Comparison of ENCODE assay signal across 23 cellular contexts in genomic region chr14:24075485-24076301, GRCh38. TPM values are rescaled to one million over a fixed set of nuclear protein-coding genes. Genes with fewer than 3 reads are reported as not detected.
DNase-seq lines count a peak whose midpoint lies in the region; ATAC-seq and TF ChIP-seq lines count a peak whose summit lies in the region.
"Had no signal": no experiment of that assay in that cellular context is flagged by ENCODE, and none has a peak within 500 bp of the region (broad histone marks: within the 10 kb centered on the region; RNA-seq: fewer than 3 reads in every experiment).

No MANE protein-coding gene starts in this region.

- peak overlapping the region; percentile 81 for H3K27ac Mint-ChIP-seq in activated naive CD4-positive, alpha-beta T cell treated with anti-CD3 and anti-CD28 coated beads, Interleukin-2, amount 10 ng/mL, durations not matched to agents 7 days and 5 days
- H3K27ac Mint-ChIP-seq in activated naive CD4-positive, alpha-beta T cell treated with anti-CD3 and anti-CD28 coated beads for 36 hours = no peak overlapping the region
- peak overlapping the region; percentile 55 for H3K27ac Mint-ChIP-seq in activated CD8-positive, alpha-beta T cell treated with anti-CD3 and anti-CD28 coated beads for 36 hours

- peaks cover 11 to 45% (median 44%) of the 10 kb centered on the region in 4 donors for H3K4me1 ChIP-seq in stomach

- 52 to 68% (median 61%) methylated on average over 10 to 11 of the region's 11 CpGs for WGBS in stomach, 5 donors

- no peak for TF ChIP-seq POLR2A in stomach (IDR thresholded peaks at IDR 0.05)

- H3K27me3 ChIP-seq in stomach = peaks cover 0 to 18% (median 0%) of the 10 kb centered on the region in 3 donors
- H3K27me3 ChIP-seq: body of pancreas, upper lobe of left lung had no signal

- DNase-seq in activated naive CD4-positive, alpha-beta T cell treated with anti-CD3 and anti-CD28 coated beads, Interleukin-2, amount 10 ng/mL, durations not matched to agents 7 days and 5 days = peak; percentile 47
- DNase-seq in activated naive CD4-positive, alpha-beta T cell treated with anti-CD3 and anti-CD28 coated beads for 36 hours = no peak
- DNase-seq in activated CD8-positive, alpha-beta T cell treated with anti-CD3 and anti-CD28 coated beads for 36 hours = no peak
- DNase-seq in stomach (peak; percentile 54), NCI-H2081 (lab: John Stamatoyannopoulos, UW) (no peak), epidermal melanocyte (ENCODE audit: insufficient read length, low spot score) (no peak)
- DNase-seq: activated CD4-positive, alpha-beta T cell treated with anti-CD3 and anti-CD28 coated beads for 4 hours; activated effector memory CD4-positive, alpha-beta T cell treated with anti-CD3 and anti-CD28 coated beads, Interleukin-2, amount 50 U/mL, for 16 hours; AML-193; DND-41; effector CD4-positive, alpha-beta T cell; left ventricle myocardium inferior; naive thymus-derived CD8-positive, alpha-beta T cell; NCI-H1048; NCI-H526; stimulated activated CD4-positive, alpha-beta T cell treated with anti-CD3 and anti-CD28 coated beads, Interleukin-1b, Interleukin-23, amount 100 ng/mL, for 48 hours; upper lobe of left lung had no signal

- peaks cover 40% of the 10 kb centered on the region for H3K4me1 Mint-ChIP-seq in activated naive CD4-positive, alpha-beta T cell treated with anti-CD3 and anti-CD28 coated beads, Interleukin-2, amount 10 ng/mL, durations not matched to agents 7 days and 5 days
- peaks cover 12% of the 10 kb centered on the region for H3K4me1 Mint-ChIP-seq in activated naive CD4-positive, alpha-beta T cell treated with anti-CD3 and anti-CD28 coated beads for 36 hours (ENCODE audit: low read depth)
- H3K4me1 Mint-ChIP-seq in activated CD8-positive, alpha-beta T cell treated with anti-CD3 and anti-CD28 coated beads for 36 hours (ENCODE audit: low read depth) = peaks cover 18% of the 10 kb centered on the region

- H3K27me3 Mint-ChIP-seq in activated naive CD4-positive, alpha-beta T cell treated with anti-CD3 and anti-CD28 coated beads, Interleukin-2, amount 10 ng/mL, durations not matched to agents 7 days and 5 days = peaks cover 22% of the 10 kb centered on the region
- H3K27me3 Mint-ChIP-seq in activated naive CD4-positive, alpha-beta T cell treated with anti-CD3 and anti-CD28 coated beads for 36 hours (ENCODE audit: low read depth) = no peaks in the 10 kb centered on the region
- no peaks in the 10 kb centered on the region for H3K27me3 Mint-ChIP-seq in activated CD8-positive, alpha-beta T cell treated with anti-CD3 and anti-CD28 coated beads for 36 hours

- no peaks in the 10 kb centered on the region for H3K9me3 Mint-ChIP-seq in activated naive CD4-positive, alpha-beta T cell treated with anti-CD3 and anti-CD28 coated beads, Interleukin-2, amount 10 ng/mL, durations not matched to agents 7 days and 5 days
- H3K9me3 Mint-ChIP-seq in activated naive CD4-positive, alpha-beta T cell treated with anti-CD3 and anti-CD28 coated beads for 36 hours = no peaks in the 10 kb centered on the region
- H3K9me3 Mint-ChIP-seq in activated CD8-positive, alpha-beta T cell treated with anti-CD3 and anti-CD28 coated beads for 36 hours = no peaks in the 10 kb centered on the region
- H3K9me3 Mint-ChIP-seq: naive thymus-derived CD8-positive, alpha-beta T cell had no signal

- ATAC-seq in GM21723 (IDR thresholded peaks at IDR 0.05; ENCODE audit: unreplicated experiment) (peak; percentile 65), GM19324 (IDR thresholded peaks at IDR 0.05; ENCODE audit: low FRiP score, unreplicated experiment) (no peak)
- no peak for ATAC-seq in activated CD8-positive, alpha-beta T cell treated with anti-CD3 and anti-CD28 coated beads for 36 hours
- ATAC-seq: naive thymus-derived CD8-positive, alpha-beta T cell; Right ventricle myocardium inferior had no signal

- POLR2A ChIA-PET in activated CD8-positive, alpha-beta T cell treated with anti-CD3 and anti-CD28 coated beads for 36 hours (lab: Charles Lee) = interaction anchor here (0.6 to 2.0 kb wide), 4 partner anchors 10 to 19 kb away, joined by 3 to 5 read pairs (median 3); no protein-coding TSS in a partner anchor

- CTCF ChIA-PET in activated naive CD4-positive, alpha-beta T cell treated with anti-CD3 and anti-CD28 coated beads, Interleukin-2, amount 10 ng/mL, durations not matched to agents 7 days and 5 days (lab: Charles Lee) = interaction anchor here (0.7 to 12.4 kb wide), 5 partner anchors 10 to 85 kb away, joined by 3 to 107 read pairs (median 5); partner anchors contain the start of genes IRF9 and PCK2
- CTCF ChIA-PET in activated naive CD4-positive, alpha-beta T cell treated with anti-CD3 and anti-CD28 coated beads for 36 hours (lab: Charles Lee) = interaction anchor here (0.9 to 1.9 kb wide), 3 partner anchors 14 to 17 kb away, joined by 4 to 10 read pairs (median 4); no protein-coding TSS in a partner anchor
- CTCF ChIA-PET in activated CD8-positive, alpha-beta T cell treated with anti-CD3 and anti-CD28 coated beads for 36 hours (lab: Charles Lee) = interaction anchor here (1.1 to 3.0 kb wide), 5 partner anchors 9 to 35 kb away, joined by 4 to 12 read pairs (median 5); no protein-coding TSS in a partner anchor

- TF ChIP-seq EP300 in stomach (IDR thresholded peaks at IDR 0.05) = no peak

- no peak for TF ChIP-seq CTCF in activated CD8-positive, alpha-beta T cell treated with anti-CD3 and anti-CD28 coated beads for 36 hours (IDR thresholded peaks at IDR 0.05)
- TF ChIP-seq CTCF in stomach (IDR thresholded peaks at IDR 0.05) = no peak

- peak overlapping the region; percentile 36 for H3K4me3 Mint-ChIP-seq in activated naive CD4-positive, alpha-beta T cell treated with anti-CD3 and anti-CD28 coated beads, Interleukin-2, amount 10 ng/mL, durations not matched to agents 7 days and 5 days
- H3K4me3 Mint-ChIP-seq in activated naive CD4-positive, alpha-beta T cell treated with anti-CD3 and anti-CD28 coated beads for 36 hours = no peak overlapping the region
- no peak overlapping the region for H3K4me3 Mint-ChIP-seq in activated CD8-positive, alpha-beta T cell treated with anti-CD3 and anti-CD28 coated beads for 36 hours
- H3K4me3 Mint-ChIP-seq: naive thymus-derived CD8-positive, alpha-beta T cell had no signal

- intact Hi-C loops in activated naive CD4-positive, alpha-beta T cell treated with anti-CD3 and anti-CD28 coated beads for 36 hours (cut with micrococcal nuclease) = no loop called here
- intact Hi-C loops in activated CD8-positive, alpha-beta T cell treated with anti-CD3 and anti-CD28 coated beads for 36 hours (cut with micrococcal nuclease) = no loop called here
- intact Hi-C loops in stomach (cut with DNase I; ENCODE audit: low total_unique reads) = no loop called here

- H3K36me3 Mint-ChIP-seq in activated naive CD4-positive, alpha-beta T cell treated with anti-CD3 and anti-CD28 coated beads, Interleukin-2, amount 10 ng/mL, durations not matched to agents 7 days and 5 days = no peaks in the 10 kb centered on the region
- H3K36me3 Mint-ChIP-seq in activated naive CD4-positive, alpha-beta T cell treated with anti-CD3 and anti-CD28 coated beads for 36 hours (ENCODE audit: low read depth) = no peaks in the 10 kb centered on the region
- no peaks in the 10 kb centered on the region for H3K36me3 Mint-ChIP-seq in activated CD8-positive, alpha-beta T cell treated with anti-CD3 and anti-CD28 coated beads for 36 hours (ENCODE audit: low read depth)
- H3K36me3 Mint-ChIP-seq: naive thymus-derived CD8-positive, alpha-beta T cell had no signal

- peak overlapping the region; percentile 32 to 66 (median 50) for H3K27ac ChIP-seq in stomach
- H3K27ac ChIP-seq: left ventricle myocardium inferior, upper lobe of left lung had no signal

- H3K9me3 ChIP-seq in stomach = no peaks in the 10 kb centered on the region
- H3K9me3 ChIP-seq: body of pancreas, left ventricle myocardium inferior, upper lobe of left lung had no signal

- H3K4me3 ChIP-seq in stomach = no peak overlapping the region
- H3K4me3 ChIP-seq: body of pancreas, left ventricle myocardium inferior, upper lobe of left lung had no signal

- H3K36me3 ChIP-seq in stomach = no peaks in the 10 kb centered on the region
- H3K36me3 ChIP-seq: left ventricle myocardium inferior, upper lobe of left lung had no signal

RNA-seq across cellular contexts. Expression of gene CPNE6, which starts 4.3 kb away (rescaled TPM):
- total RNA-seq in activated naive CD4-positive, alpha-beta T cell treated with anti-CD3 and anti-CD28 coated beads for 36 hours = not detected
- total RNA-seq in activated CD8-positive, alpha-beta T cell treated with anti-CD3 and anti-CD28 coated beads for 36 hours = not detected
- not detected for total RNA-seq in stomach
- polyA plus RNA-seq in stomach = under 1 TPM in 2 of 3 donors, not detected in 1; 0.12 to 0.25 TPM
- total RNA-seq: body of pancreas; HT1080; left ventricle myocardium inferior; naive thymus-derived CD8-positive, alpha-beta T cell; renal cortical epithelial cell; Right ventricle myocardium inferior; upper lobe of left lung had no signal
- polyA plus RNA-seq: naive thymus-derived CD8-positive, alpha-beta T cell had no signal

RNA-seq across cellular contexts. Expression of gene PCK2, which starts 18.4 kb away (rescaled TPM):
- 100 to 1,000 TPM; 117 TPM for total RNA-seq in activated naive CD4-positive, alpha-beta T cell treated with anti-CD3 and anti-CD28 coated beads for 36 hours
- 10 to 100 TPM; 90.3 to 93.1 TPM for total RNA-seq in activated CD8-positive, alpha-beta T cell treated with anti-CD3 and anti-CD28 coated beads for 36 hours
- total RNA-seq in stomach = 100 to 1,000 TPM in 1 of 5 donors, 10 to 100 TPM in 1, 1 to 10 TPM in 3; 2.3 to 168 (median 8.4) TPM
- 10 to 100 TPM; 12.3 to 24.0 (median 17.0) TPM for polyA plus RNA-seq in stomach

RNA-seq across cellular contexts. Expression of gene CARMIL3, which starts 23.9 kb away (rescaled TPM):
- under 1 TPM; 0.48 to 0.99 TPM for total RNA-seq in activated naive CD4-positive, alpha-beta T cell treated with anti-CD3 and anti-CD28 coated beads for 36 hours
- total RNA-seq in activated CD8-positive, alpha-beta T cell treated with anti-CD3 and anti-CD28 coated beads for 36 hours = under 1 TPM; 0.63 to 0.83 TPM
- 1 to 10 TPM in 2 of 5 donors, under 1 TPM in 2, not detected in 1; 0.14 to 2.0 (median 0.76) TPM for total RNA-seq in stomach
- polyA plus RNA-seq in stomach = under 1 TPM in 2 of 3 donors, not detected in 1; 0.25 to 0.75 TPM

RNA-seq across cellular contexts. Expression of gene DCAF11, which starts 38.9 kb away (rescaled TPM):
- 10 to 100 TPM; 79.4 to 84.0 TPM for total RNA-seq in activated naive CD4-positive, alpha-beta T cell treated with anti-CD3 and anti-CD28 coated beads for 36 hours
- total RNA-seq in activated CD8-positive, alpha-beta T cell treated with anti-CD3 and anti-CD28 coated beads for 36 hours = 10 to 100 TPM; 59.9 to 63.9 TPM
- 100 to 1,000 TPM in 2 of 5 donors, 10 to 100 TPM in 3; 50.4 to 396 (median 84.5) TPM for total RNA-seq in stomach
- 10 to 100 TPM; 27.7 to 68.3 (median 38.9) TPM for polyA plus RNA-seq in stomach

RNA-seq across cellular contexts. Expression of gene NRL, which starts 39.1 kb away (rescaled TPM):
- 1 to 10 TPM; 1.7 to 1.9 TPM for total RNA-seq in activated naive CD4-positive, alpha-beta T cell treated with anti-CD3 and anti-CD28 coated beads for 36 hours
- 1 to 10 TPM; 1.8 to 2.5 TPM for total RNA-seq in activated CD8-positive, alpha-beta T cell treated with anti-CD3 and anti-CD28 coated beads for 36 hours
- total RNA-seq in stomach = 10 to 100 TPM in 2 of 5 donors, 1 to 10 TPM in 1, under 1 TPM in 1, not detected in 1; 0.92 to 69.2 (median 13.0) TPM
- polyA plus RNA-seq in stomach = 1 to 10 TPM; 1.2 to 1.3 (median 1.2) TPM

Comparison
In these comparisons a context has a peak if more than half of its experiments do, and no peak if none do; other contexts are left out.
1. DNase-seq: peak in activated naive CD4-positive, alpha-beta T cell treated with anti-CD3 and anti-CD28 coated beads, Interleukin-2, amount 10 ng/mL, durations not matched to agents 7 days and 5 days (single experiment) and stomach (single experiment); none in activated naive CD4-positive, alpha-beta T cell treated with anti-CD3 and anti-CD28 coated beads for 36 hours (single experiment), activated CD8-positive, alpha-beta T cell treated with anti-CD3 and anti-CD28 coated beads for 36 hours (single experiment), NCI-H2081 (0 of 2) and epidermal melanocyte (single experiment).